In genomic region chr3:9938966-9939365, GRCh38 we compare ENCODE assay signal across 25 cellular contexts.
"Had no signal": no experiment of that assay in that cellular context is flagged by ENCODE, and none has a peak within 500 bp of the region (broad histone marks: within the 10 kb centered on the region; RNA-seq: fewer than 3 reads in every experiment).

No MANE protein-coding gene starts in this region.

- H3K27me3 ChIP-seq: colonic mucosa, esophagus squamous epithelium, gastrocnemius medialis, heart left ventricle, left lung had no signal

- DNase-seq: colonic mucosa; cortex of kidney; effector CD4-positive, alpha-beta T cell; effector memory CD4-positive, alpha-beta T cell; erythroblast; esophagus squamous epithelium; foreskin fibroblast; foreskin melanocyte; gastrocnemius medialis; heart left ventricle; hippocampal formation; left cardiac atrium; left lung; left ventricle myocardium superior; lower lobe of right lung; mesenchymal stem cell; mucosa of descending colon; naive B cell had no signal

- H3K27ac Mint-ChIP-seq: dendritic cell treated with granulocyte-macrophage colony-stimulating factor and Interleukin-4, amounts not matched to agents 40 ng/mL and 50 ng/mL, for 4 days; mesothelial cell of epicardium; naive B cell had no signal

- H3K27me3 Mint-ChIP-seq: dendritic cell treated with granulocyte-macrophage colony-stimulating factor and Interleukin-4, amounts not matched to agents 40 ng/mL and 50 ng/mL, for 4 days; naive B cell had no signal

- H3K9me3 ChIP-seq: colonic mucosa, esophagus squamous epithelium, gastrocnemius medialis, heart left ventricle, left lung, lower lobe of right lung, mucosa of descending colon had no signal

- H3K36me3 ChIP-seq: colonic mucosa had no signal

- H3K4me3 Mint-ChIP-seq: dendritic cell treated with granulocyte-macrophage colony-stimulating factor and Interleukin-4, amounts not matched to agents 40 ng/mL and 50 ng/mL, for 4 days; mesothelial cell of epicardium had no signal

- H3K4me3 ChIP-seq: colonic mucosa, esophagus squamous epithelium, gastrocnemius medialis, heart left ventricle, left lung, lower lobe of right lung, mucosa of descending colon had no signal

- H3K4me1 ChIP-seq: colonic mucosa had no signal

- H3K27ac ChIP-seq: colonic mucosa, epithelial cell of prostate, esophagus squamous epithelium, gastrocnemius medialis, heart left ventricle, left lung, lower lobe of right lung had no signal

- ATAC-seq: esophagus mucosa, gastrocnemius medialis, heart left ventricle, left cardiac atrium, left lung, left ventricle myocardium superior, lower lobe of right lung, mucosa of descending colon had no signal

- H3K9me3 Mint-ChIP-seq: dendritic cell treated with granulocyte-macrophage colony-stimulating factor and Interleukin-4, amounts not matched to agents 40 ng/mL and 50 ng/mL, for 4 days; mesothelial cell of epicardium; naive B cell had no signal

- FAIRE-seq: endometrium, islet of Langerhans, keratinocyte had no signal
